9 cellular contexts compared by ENCODE assay signal in the genomic region with DNA sequence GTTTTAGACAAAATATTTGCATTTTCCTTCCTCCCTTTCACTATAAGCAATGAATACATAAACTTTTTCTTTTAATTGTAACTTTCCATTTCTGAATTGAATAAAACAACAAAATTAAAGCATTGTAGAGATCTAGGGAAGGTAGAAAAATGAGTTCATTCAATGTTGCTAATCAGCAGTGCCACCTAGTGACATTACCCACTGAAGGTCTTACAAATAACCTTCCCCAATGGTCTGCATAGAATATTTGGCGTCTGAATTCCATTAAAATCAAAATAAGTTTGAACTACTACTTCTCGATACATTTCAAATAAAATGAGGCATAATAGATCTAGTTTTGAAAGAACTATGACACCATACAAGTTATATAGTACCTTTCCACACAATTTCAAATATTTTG. TPM values are rescaled to one million over a fixed set of nuclear protein-coding genes. Genes with fewer than 3 reads are reported as not detected.
DNase-seq lines count a peak whose midpoint lies in the region; ATAC-seq and TF ChIP-seq lines count a peak whose summit lies in the region.
"Had no signal": no experiment of that assay in that cellular context is flagged by ENCODE, and none has a peak within 500 bp of the region (broad histone marks: within the 10 kb centered on the region; RNA-seq: fewer than 3 reads in every experiment).

No MANE protein-coding gene starts in this region.

- H3K27ac Mint-ChIP-seq in type B pancreatic cell = no peak overlapping the region
- no peak overlapping the region for H3K27ac Mint-ChIP-seq in activated CD4-positive, alpha-beta T cell treated with anti-CD3 and anti-CD28 coated beads for 36 hours
- H3K27ac Mint-ChIP-seq: activated B cell treated with CpG ODN at 0.5 μM for 24 hours had no signal

- POLR2A ChIA-PET in activated CD4-positive, alpha-beta T cell treated with anti-CD3 and anti-CD28 coated beads for 36 hours (lab: Charles Lee) = no interaction called here

- no peaks in the 10 kb centered on the region for H3K27me3 ChIP-seq in thyroid gland

- peaks cover 35% of the 10 kb centered on the region for H3K36me3 Mint-ChIP-seq in type B pancreatic cell
- peaks cover 43% of the 10 kb centered on the region for H3K36me3 Mint-ChIP-seq in activated CD4-positive, alpha-beta T cell treated with anti-CD3 and anti-CD28 coated beads for 36 hours (ENCODE audit: low read depth)

- H3K9me3 ChIP-seq in thyroid gland = no peaks in the 10 kb centered on the region

- no peak overlapping the region for H3K27ac ChIP-seq in thyroid gland

- no peaks in the 10 kb centered on the region for H3K9me3 Mint-ChIP-seq in type B pancreatic cell
- H3K9me3 Mint-ChIP-seq in activated CD4-positive, alpha-beta T cell treated with anti-CD3 and anti-CD28 coated beads for 36 hours (ENCODE audit: low read depth) = no peaks in the 10 kb centered on the region
- H3K9me3 Mint-ChIP-seq: activated B cell treated with CpG ODN at 0.5 μM for 24 hours had no signal

- DNase-seq in SKM-1 (lab: John Stamatoyannopoulos, UW; ENCODE audit: unreplicated experiment) = peak; percentile 20
- no peak for DNase-seq in SKM-1 treated with dmso at 0.1 percent for 144 hours (lab: John Stamatoyannopoulos, UW; ENCODE audit: unreplicated experiment)
- DNase-seq in NCI-H774 (lab: John Stamatoyannopoulos, UW) = peak; percentile 4
- peak; percentile 51 for DNase-seq in epithelial cell of esophagus (ENCODE audit: low read depth)
- DNase-seq in type B pancreatic cell (ENCODE audit: extremely low spot score, unreplicated experiment) = no peak
- no peak for DNase-seq in NCI-H526 treated with DMSO at 0.1 percent for 48 hours (lab: John Stamatoyannopoulos, UW)
- DNase-seq in thyroid gland = no peak
- no peak for DNase-seq in activated CD4-positive, alpha-beta T cell treated with anti-CD3 and anti-CD28 coated beads for 36 hours
- DNase-seq: activated B cell treated with CpG ODN at 0.5 μM for 24 hours had no signal

- no peaks in the 10 kb centered on the region for H3K4me1 ChIP-seq in thyroid gland

- H3K36me3 ChIP-seq in thyroid gland = peaks cover 53 to 60% of the 10 kb centered on the region in 2 donors

- TF ChIP-seq CTCF in epithelial cell of esophagus (IDR thresholded peaks at IDR 0.05; ENCODE audit: insufficient read depth, low read depth, low read length, missing control alignments) (peak; percentile 50), type B pancreatic cell (conservative IDR thresholded peaks at IDR 0.05) (peak; percentile 71), thyroid gland (IDR thresholded peaks at IDR 0.05) (no peak)

- CTCF ChIA-PET in activated CD4-positive, alpha-beta T cell treated with anti-CD3 and anti-CD28 coated beads for 36 hours (lab: Charles Lee) = no interaction called here

- ATAC-seq in activated CD4-positive, alpha-beta T cell treated with anti-CD3 and anti-CD28 coated beads for 36 hours = no peak

- 83% methylated on average over 2 of the region's 2 CpGs for WGBS in thyroid gland, 2 donors

- TF ChIP-seq POLR2A in thyroid gland (IDR thresholded peaks at IDR 0.05) = no peak

- no peak overlapping the region for H3K4me3 ChIP-seq in epithelial cell of esophagus (ENCODE audit: low read length)
- H3K4me3 ChIP-seq in thyroid gland (replicated peaks in 1 of 3) = no peak overlapping the region

- no peak overlapping the region for H3K4me3 Mint-ChIP-seq in type B pancreatic cell
- no peak overlapping the region for H3K4me3 Mint-ChIP-seq in activated CD4-positive, alpha-beta T cell treated with anti-CD3 and anti-CD28 coated beads for 36 hours
- H3K4me3 Mint-ChIP-seq: activated B cell treated with CpG ODN at 0.5 μM for 24 hours had no signal

- no peaks in the 10 kb centered on the region for H3K27me3 Mint-ChIP-seq in type B pancreatic cell
- H3K27me3 Mint-ChIP-seq in activated CD4-positive, alpha-beta T cell treated with anti-CD3 and anti-CD28 coated beads for 36 hours = no peaks in the 10 kb centered on the region
- H3K27me3 Mint-ChIP-seq: activated B cell treated with CpG ODN at 0.5 μM for 24 hours had no signal

- intact Hi-C loops in thyroid gland (cut with DNase I) = no loop called here
- intact Hi-C loops in activated CD4-positive, alpha-beta T cell treated with anti-CD3 and anti-CD28 coated beads for 36 hours (cut with DNase I, micrococcal nuclease) = loop anchor here in 1 of 2 experiments (5.0 kb wide), 1 partner anchor 613 kb away; no protein-coding TSS in a partner anchor

- H3K4me1 Mint-ChIP-seq in type B pancreatic cell (ENCODE audit: unreplicated experiment) = no peaks in the 10 kb centered on the region
- H3K4me1 Mint-ChIP-seq in activated CD4-positive, alpha-beta T cell treated with anti-CD3 and anti-CD28 coated beads for 36 hours = peaks cover 10% of the 10 kb centered on the region
- H3K4me1 Mint-ChIP-seq: activated B cell treated with CpG ODN at 0.5 μM for 24 hours had no signal

RNA-seq across cellular contexts. Expression of a gene that starts 19.6 kb away (rescaled TPM):
- total RNA-seq in type B pancreatic cell (ENCODE audit: low replicate concordance) = 79.9 and 84.0 TPM in 2 replicates
- total RNA-seq in thyroid gland = 10 to 100 TPM; 52.7 to 84.3 (median 64.6) TPM
- total RNA-seq in activated CD4-positive, alpha-beta T cell treated with anti-CD3 and anti-CD28 coated beads for 36 hours = 10 to 100 TPM; 80.2 to 94.3 TPM

RNA-seq across cellular contexts. Expression of a gene that starts 32.3 kb away (rescaled TPM):
- total RNA-seq in type B pancreatic cell (ENCODE audit: low replicate concordance) (0.17 and 1.1 TPM in 2 replicates), thyroid gland (1 to 10 TPM in 1 of 4 donors, under 1 TPM in 2, not detected in 1; 0.27 to 2.3 (median 0.39) TPM)
- under 1 TPM in 1 of 2 experiments, not detected in 1; 0.33 TPM for total RNA-seq in activated CD4-positive, alpha-beta T cell treated with anti-CD3 and anti-CD28 coated beads for 36 hours

Comparison
In these comparisons a context has a peak if more than half of its experiments do, and no peak if none do; other contexts are left out.
1. DNase-seq: peak in SKM-1 (single experiment), NCI-H774 (single experiment) and epithelial cell of esophagus (single experiment); none in SKM-1 treated with dmso at 0.1 percent for 144 hours (single experiment), type B pancreatic cell (single experiment), NCI-H526 treated with DMSO at 0.1 percent for 48 hours (single experiment), thyroid gland (0 of 2) and activated CD4-positive, alpha-beta T cell treated with anti-CD3 and anti-CD28 coated beads for 36 hours (single experiment).
2. CTCF ChIP-seq: peak in epithelial cell of esophagus (single experiment) and type B pancreatic cell (single experiment); none in thyroid gland (0 of 6).